In the genomic region with DNA sequence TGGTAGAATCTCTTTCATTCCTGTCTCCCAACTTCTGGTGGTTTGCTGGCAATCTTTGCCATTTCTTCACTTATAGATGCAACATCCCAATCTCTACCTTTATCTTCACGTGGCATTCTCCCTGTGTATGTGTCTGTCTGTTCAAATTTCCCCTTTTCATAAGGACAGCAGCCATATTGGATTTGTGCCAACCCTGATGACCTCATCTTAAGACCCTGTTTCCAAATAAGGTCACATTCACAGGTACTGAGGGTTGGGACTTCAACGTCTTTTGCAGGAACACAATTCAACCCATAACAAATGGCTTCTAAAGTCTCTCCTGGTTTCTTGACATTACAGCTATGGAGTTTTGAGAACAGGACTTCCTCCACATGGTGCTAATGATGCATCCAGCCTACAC, we compare ENCODE assay signal across 34 cellular contexts.
"Had no signal": no experiment of that assay in that cellular context is flagged by ENCODE, and none has a peak within 500 bp of the region (broad histone marks: within the 10 kb centered on the region; RNA-seq: fewer than 3 reads in every experiment).

No MANE protein-coding gene starts in this region.

- H3K27ac ChIP-seq: adrenal gland, body of pancreas, brain microvascular endothelial cell, breast epithelium, VCaP had no signal

- H3K27me3 ChIP-seq: adrenal gland, body of pancreas, brain microvascular endothelial cell, breast epithelium had no signal

- H3K9me3 ChIP-seq: adrenal gland, body of pancreas, breast epithelium had no signal

- H3K4me1 ChIP-seq: adrenal gland, body of pancreas, breast epithelium had no signal

- FAIRE-seq: astrocyte, colon, TTC549 had no signal

- DNase-seq: activated B cell treated with CpG ODN at 0.5 μM for 24 hours; activated CD4-positive, alpha-beta memory T cell treated with anti-CD3 and anti-CD28 coated beads for 36 hours; activated CD4-positive, alpha-beta T cell treated with anti-CD3 and anti-CD28 coated beads for 4 hours; activated CD4-positive, alpha-beta T cell treated with anti-CD3 and anti-CD28 coated beads, Interleukin-2, amount 10 ng/mL, durations not matched to agents 24 days and 14 days; activated CD4-positive, alpha-beta T cell treated with anti-CD3 and anti-CD28 coated beads, Interleukin-2, amount 50 U/mL, for 1 hour; activated CD4-positive, alpha-beta T cell treated with anti-CD3 and anti-CD28 coated beads, Interleukin-2, amount 50 U/mL, for 4 hours; activated CD4-positive, CD25-positive, alpha-beta regulatory T cell treated with anti-CD3 and anti-CD28 coated beads, Interleukin-2, amount 50 U/mL, for 72 hours; activated CD8-positive, alpha-beta memory T cell treated with anti-CD3 and anti-CD28 coated beads, Interleukin-2, amount 50 U/mL, for 4 hours; activated CD8-positive, alpha-beta T cell treated with anti-CD3 and anti-CD28 coated beads for 36 hours; activated effector memory CD4-positive, alpha-beta T cell treated with anti-CD3 and anti-CD28 coated beads, Interleukin-2, amount 50 U/mL, for 16 hours; activated gamma-delta T cell treated with Interleukin-2 at 50 U/mL for 16 hours; activated naive CD4-positive, alpha-beta T cell; activated naive CD4-positive, alpha-beta T cell treated with anti-CD3 and anti-CD28 coated beads for 36 hours; activated naive CD4-positive, alpha-beta T cell treated with anti-CD3 and anti-CD28 coated beads, Interleukin-2, amount 50 U/mL, for 16 hours; activated naive CD8-positive, alpha-beta T cell treated with anti-CD3 and anti-CD28 coated beads for 36 hours; activated T-cell treated with anti-CD3 and anti-CD28 coated beads for 4 hours; activated T-cell treated with anti-CD3 and anti-CD28 coated beads, Interleukin-2, amount 50 U/mL, for 1 hour; activated T-cell treated with anti-CD3 and anti-CD28 coated beads, Interleukin-2, amount 50 U/mL, for 4 hours; activated T-cell treated with anti-CD3 and anti-CD28 coated beads, Interleukin-2, amount 50 U/mL, for 72 hours; adrenal gland; amniotic stem cell; aorta; body of pancreas; brain microvascular endothelial cell; central memory CD4-positive, alpha-beta T cell; T-helper 2 cell; T-helper 9 cell had no signal

- H3K4me3 ChIP-seq: adrenal gland, body of pancreas, breast epithelium had no signal

- H3K36me3 ChIP-seq: adrenal gland, brain microvascular endothelial cell, breast epithelium had no signal

- ATAC-seq: activated CD8-positive, alpha-beta T cell treated with anti-CD3 and anti-CD28 coated beads for 36 hours; activated naive CD4-positive, alpha-beta T cell treated with anti-CD3 and anti-CD28 coated beads, Interleukin-2, amount 50 U/mL, for 72 hours; activated T-cell treated with anti-CD3 and anti-CD28 coated beads, Interleukin-2, amount 50 U/mL, for 4 hours; activated T-cell treated with anti-CD3 and anti-CD28 coated beads, Interleukin-2, amount 50 U/mL, for 72 hours; activated T-helper 17 cell treated with anti-CD3 and anti-CD28 coated beads, Interleukin-2, amount 50 U/mL, for 72 hours; body of pancreas had no signal
